8 cellular contexts compared by ENCODE assay signal in genomic region chr21:29002442-29003144, GRCh38. TPM values are rescaled to one million over a fixed set of nuclear protein-coding genes. Genes with fewer than 3 reads are reported as not detected.
A peak's percentile ranks its signal among the peaks of the same experiment; 100 is the strongest.
DNase-seq lines count a peak whose midpoint lies in the region; ATAC-seq, FAIRE-seq and TF ChIP-seq lines count a peak whose summit lies in the region.

No MANE protein-coding gene starts in this region.

- peak overlapping the region; percentile 85 for H3K4me3 ChIP-seq in astrocyte (ENCODE audit: insufficient read depth, low read depth, low read length)
- peak overlapping the region; percentile 67 to 81 for H3K4me3 ChIP-seq in vagina

- H3K27me3 Mint-ChIP-seq in astrocyte (ENCODE audit: low read depth, unreplicated experiment), result no peaks in the 10 kb centered on the region

- H4K20me1 ChIP-seq in astrocyte (ENCODE audit: insufficient read depth, low read length), result no peaks in the 10 kb centered on the region

- H3K27me3 ChIP-seq in astrocyte (ENCODE audit: insufficient read depth, low read length), result no peaks in the 10 kb centered on the region
- no peaks in the 10 kb centered on the region for H3K27me3 ChIP-seq in vagina

- H3K27ac Mint-ChIP-seq in astrocyte (ENCODE audit: unreplicated experiment), result peak overlapping the region; percentile 97

- peaks cover 3% of the 10 kb centered on the region for H3K4me1 ChIP-seq in astrocyte (ENCODE audit: insufficient read depth, low read length)
- peaks cover 10% of the 10 kb centered on the region for H3K4me1 ChIP-seq in vagina

- TF ChIP-seq CTCF in astrocyte (IDR thresholded peaks at IDR 0.05; ENCODE audit: insufficient read depth, low read depth, low read length) (no peak), vagina (IDR thresholded peaks at IDR 0.05) (no peak)

- peak overlapping the region; percentile 95 for H3K9ac ChIP-seq in astrocyte (ENCODE audit: low read length)

- peak; percentile 99 for TF ChIP-seq POLR2A in GM18505 (IDR thresholded peaks at IDR 0.05; ENCODE audit: borderline replicate concordance, extremely low read depth, insufficient read depth, insufficient read length)
- peak in 1 of 2 donors; percentile 90 for TF ChIP-seq POLR2A in vagina (IDR thresholded peaks at IDR 0.05)

- peak overlapping the region; percentile 87 for H3K4me3 Mint-ChIP-seq in astrocyte (ENCODE audit: unreplicated experiment)

- peak overlapping the region; percentile 99 for H2AFZ ChIP-seq in astrocyte (ENCODE audit: low read depth, low read length)

- H3K36me3 Mint-ChIP-seq in astrocyte (ENCODE audit: low read depth, unreplicated experiment), result peaks cover 2% of the 10 kb centered on the region

- no peaks in the 10 kb centered on the region for H3K4me1 Mint-ChIP-seq in astrocyte (ENCODE audit: low read depth, unreplicated experiment)

- peak; percentile 100 for ATAC-seq in GM18505 (IDR thresholded peaks at IDR 0.05; ENCODE audit: unreplicated experiment)
- ATAC-seq in HG02970 (IDR thresholded peaks at IDR 0.05; ENCODE audit: low FRiP score, unreplicated experiment), result peak; percentile 99

- no peaks in the 10 kb centered on the region for H3K9me3 Mint-ChIP-seq in astrocyte (ENCODE audit: unreplicated experiment)

- intact Hi-C loops in vagina (cut with DNase I), result no loop called here

- H3K79me2 ChIP-seq in astrocyte (ENCODE audit: insufficient read depth, low read length), result no peaks in the 10 kb centered on the region

- H3K27ac ChIP-seq in astrocyte (ENCODE audit: low read depth, low read length) (peak overlapping the region; percentile 92), vagina (peak overlapping the region; percentile 95)

- peak; percentile 66 for FAIRE-seq in astrocyte (lab: Jason Lieb, UNC)

- DNase-seq in NCI-H1930 (lab: John Stamatoyannopoulos, UW) (peak; percentile 88 to 92), T-helper 22 cell (ENCODE audit: low read depth) (peak; percentile 91), astrocyte (ENCODE audit: low read depth) (peak; percentile 95), hepatic stellate cell (ENCODE audit: low spot score) (peak; percentile 97), putamen (ENCODE audit: low spot score) (peak; percentile 97), vagina (ENCODE audit: extremely low spot score in 2 of 2) (peak in 1 of 2 donors; percentile 98)

- no peaks in the 10 kb centered on the region for H3K9me3 ChIP-seq in astrocyte (ENCODE audit: insufficient read depth, low read depth, low read length)
- H3K9me3 ChIP-seq in vagina, result no peaks in the 10 kb centered on the region

- H3K4me2 ChIP-seq in astrocyte (ENCODE audit: low read length), result peak overlapping the region; percentile 91

- H3K36me3 ChIP-seq in astrocyte (ENCODE audit: insufficient read depth, low read length), result peaks cover 2% of the 10 kb centered on the region
- peaks cover 0 to 8% of the 10 kb centered on the region in 2 donors for H3K36me3 ChIP-seq in vagina

RNA-seq across cellular contexts. Expression of gene LTN1, which starts 9.9 kb away (rescaled TPM):
- 28.9 and 31.1 TPM in 2 replicates for total RNA-seq in astrocyte
- total RNA-seq in vagina, result 21.9 TPM

RNA-seq across cellular contexts. Expression of gene RWDD2B, which starts 16.6 kb away (rescaled TPM):
- 11.8 and 12.7 TPM in 2 replicates for total RNA-seq in astrocyte
- total RNA-seq in vagina, result 9.1 TPM

RNA-seq across cellular contexts. Expression of gene USP16, which starts 21.9 kb away (rescaled TPM):
- total RNA-seq in astrocyte, result 25.5 and 30.3 TPM in 2 replicates
- 22.8 TPM for total RNA-seq in vagina
